33 cellular contexts compared by ENCODE assay signal in genomic region chrX:133437356-133437755, GRCh38. TPM values are rescaled to one million over a fixed set of nuclear protein-coding genes. Genes with fewer than 3 reads are reported as not detected.
"Had no signal": no experiment of that assay in that cellular context is flagged by ENCODE, and none has a peak within 500 bp of the region (broad histone marks: within the 10 kb centered on the region; RNA-seq: fewer than 3 reads in every experiment).

No MANE protein-coding gene starts in this region.

- H3K9ac ChIP-seq: SK-N-SH had no signal

- ATAC-seq: activated CD4-positive, alpha-beta T cell treated with anti-CD3 and anti-CD28 coated beads for 36 hours; activated T-helper 17 cell treated with anti-CD3 and anti-CD28 coated beads, Interleukin-2, amount 50 U/mL, for 72 hours; Panc1; Right ventricle myocardium inferior had no signal

- H3K36me3 ChIP-seq: brain microvascular endothelial cell, cardiac muscle cell, MG63, SJCRH30 had no signal

- H3K4me3 Mint-ChIP-seq: activated CD4-positive, alpha-beta memory T cell treated with anti-CD3 and anti-CD28 coated beads, Interleukin-2, amount 10 ng/mL, durations not matched to agents 7 days and 5 days; activated CD4-positive, alpha-beta T cell treated with anti-CD3 and anti-CD28 coated beads for 36 hours; activated naive CD4-positive, alpha-beta T cell treated with anti-CD3 and anti-CD28 coated beads for 36 hours; activated naive CD8-positive, alpha-beta T cell treated with anti-CD3 and anti-CD28 coated beads for 36 hours; activated T-helper 17 cell treated with anti-CD3 and anti-CD28 coated beads, Interleukin-2, amount 50 U/mL, for 72 hours had no signal

- H3K4me1 Mint-ChIP-seq: activated CD4-positive, alpha-beta memory T cell treated with anti-CD3 and anti-CD28 coated beads, Interleukin-2, amount 10 ng/mL, durations not matched to agents 7 days and 5 days; activated CD4-positive, alpha-beta T cell treated with anti-CD3 and anti-CD28 coated beads for 36 hours; activated naive CD8-positive, alpha-beta T cell treated with anti-CD3 and anti-CD28 coated beads for 36 hours; activated T-helper 17 cell treated with anti-CD3 and anti-CD28 coated beads, Interleukin-2, amount 50 U/mL, for 72 hours had no signal

- DNase-seq: activated CD4-positive, alpha-beta memory T cell treated with anti-CD3 and anti-CD28 coated beads, Interleukin-2, amount 10 ng/mL, durations not matched to agents 7 days and 5 days; activated CD4-positive, alpha-beta T cell treated with anti-CD3 and anti-CD28 coated beads for 36 hours; activated CD4-positive, alpha-beta T cell treated with anti-CD3 and anti-CD28 coated beads, Interleukin-2, amount 50 U/mL, for 1 hour; activated gamma-delta T cell; activated naive CD4-positive, alpha-beta T cell treated with anti-CD3 and anti-CD28 coated beads for 36 hours; activated naive CD8-positive, alpha-beta T cell treated with anti-CD3 and anti-CD28 coated beads for 36 hours; activated T-cell treated with anti-CD3 and anti-CD28 coated beads for 4 hours; activated T-cell treated with anti-CD3 and anti-CD28 coated beads, Interleukin-2, amount 50 U/mL, for 48 hours; brain microvascular endothelial cell; MG63; MV-4-11; NCI-H1092 treated with DMSO at 0.1 percent for 48 hours; NCI-H1417 treated with DMSO at 0.1 percent for 48 hours; NCI-H1694; NCI-H2029; NCI-H2107; NCI-H2171 treated with DMSO at 0.1 percent for 48 hours; NCI-H226; NCI-H526 treated with DMSO at 0.1 percent for 48 hours; NCI-H82; RPMI8226; SJCRH30; SK-N-SH; T-helper 1 cell had no signal

- H3K4me3 ChIP-seq: cardiac muscle cell, MG63, SJCRH30 had no signal

- H3K36me3 Mint-ChIP-seq: activated naive CD8-positive, alpha-beta T cell treated with anti-CD3 and anti-CD28 coated beads for 36 hours had no signal

- H3K27ac ChIP-seq: brain microvascular endothelial cell, cardiac muscle cell, SJCRH30, VCaP had no signal

- H3K27me3 ChIP-seq: brain microvascular endothelial cell, cardiac muscle cell, MG63, SJCRH30 had no signal

- H3K9me2 ChIP-seq: SK-N-SH had no signal

- H3K27me3 Mint-ChIP-seq: activated CD4-positive, alpha-beta memory T cell treated with anti-CD3 and anti-CD28 coated beads, Interleukin-2, amount 10 ng/mL, durations not matched to agents 7 days and 5 days; activated CD4-positive, alpha-beta T cell treated with anti-CD3 and anti-CD28 coated beads for 36 hours; activated naive CD8-positive, alpha-beta T cell treated with anti-CD3 and anti-CD28 coated beads for 36 hours; activated T-helper 17 cell treated with anti-CD3 and anti-CD28 coated beads, Interleukin-2, amount 50 U/mL, for 72 hours had no signal

- H3K4me2 ChIP-seq: SK-N-SH had no signal

- H3K27ac Mint-ChIP-seq: activated CD4-positive, alpha-beta memory T cell treated with anti-CD3 and anti-CD28 coated beads, Interleukin-2, amount 10 ng/mL, durations not matched to agents 7 days and 5 days; activated CD4-positive, alpha-beta T cell treated with anti-CD3 and anti-CD28 coated beads for 36 hours; activated naive CD4-positive, alpha-beta T cell treated with anti-CD3 and anti-CD28 coated beads for 36 hours; activated naive CD8-positive, alpha-beta T cell treated with anti-CD3 and anti-CD28 coated beads for 36 hours; activated T-helper 17 cell treated with anti-CD3 and anti-CD28 coated beads, Interleukin-2, amount 50 U/mL, for 72 hours had no signal

- H3K9me3 Mint-ChIP-seq: activated CD4-positive, alpha-beta memory T cell treated with anti-CD3 and anti-CD28 coated beads, Interleukin-2, amount 10 ng/mL, durations not matched to agents 7 days and 5 days; activated naive CD4-positive, alpha-beta T cell treated with anti-CD3 and anti-CD28 coated beads for 36 hours; activated naive CD8-positive, alpha-beta T cell treated with anti-CD3 and anti-CD28 coated beads for 36 hours; activated T-helper 17 cell treated with anti-CD3 and anti-CD28 coated beads, Interleukin-2, amount 50 U/mL, for 72 hours had no signal

- H3K4me1 ChIP-seq: SJCRH30 had no signal

- H3K9me3 ChIP-seq: MG63, SJCRH30, SK-N-SH had no signal

RNA-seq across cellular contexts. Expression of gene GPC4, which starts 22.1 kb away (rescaled TPM):
- total RNA-seq: activated CD4-positive, alpha-beta memory T cell treated with anti-CD3 and anti-CD28 coated beads, Interleukin-2, amount 10 ng/mL, durations not matched to agents 7 days and 5 days; activated CD4-positive, alpha-beta T cell treated with anti-CD3 and anti-CD28 coated beads for 36 hours; activated CD8-positive, alpha-beta memory T cell treated with anti-CD3 and anti-CD28 coated beads for 36 hours; activated naive CD8-positive, alpha-beta T cell treated with anti-CD3 and anti-CD28 coated beads for 36 hours; activated T-helper 17 cell treated with anti-CD3 and anti-CD28 coated beads, Interleukin-2, amount 50 U/mL, for 72 hours; NCI-H460; OCI-LY7; T-helper 2 cell treated with Interferon-gamma antibody and Interleukin-4, amounts not matched to agents 100 ng/mL and 5 ng/mL, for 36 hours had no signal
